Comparison of ENCODE assay signal across 8 cellular contexts in the genomic region with DNA sequence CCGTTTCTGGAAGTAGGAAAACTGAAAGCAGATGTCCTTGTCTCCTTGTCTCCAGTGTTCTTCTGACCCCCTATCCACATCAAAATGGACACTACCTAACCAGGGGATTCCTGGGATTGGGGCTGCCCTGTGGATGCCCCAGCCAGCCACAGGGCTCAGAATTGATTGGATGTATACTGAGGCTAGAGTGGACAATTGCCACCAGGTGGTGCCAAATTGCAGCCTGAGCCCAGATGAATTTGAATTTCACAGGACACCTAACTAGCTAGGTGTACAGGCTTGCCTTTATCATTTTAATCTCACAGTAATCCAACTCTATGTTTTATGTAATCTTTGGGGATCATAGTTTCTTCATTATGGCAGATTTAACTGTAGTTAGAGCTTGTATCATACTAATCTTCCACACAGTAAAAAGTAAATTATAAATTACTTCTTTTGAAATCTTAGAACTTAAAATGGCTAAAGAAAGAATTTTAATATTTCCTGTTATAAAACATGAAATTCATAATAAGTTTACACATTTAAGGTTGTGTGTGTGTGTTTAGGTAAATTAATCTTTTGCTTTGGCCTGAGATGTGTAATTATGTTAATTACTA. TPM values are rescaled to one million over a fixed set of nuclear protein-coding genes. Genes with fewer than 3 reads are reported as not detected.
A peak's percentile ranks its signal among the peaks of the same experiment; 100 is the strongest.
DNase-seq lines count a peak whose midpoint lies in the region; ATAC-seq and TF ChIP-seq lines count a peak whose summit lies in the region.

No MANE protein-coding gene starts in this region.

- H3K4me3 ChIP-seq in CD4-positive, CD25-positive, alpha-beta regulatory T cell (ENCODE audit: low read depth, low read length) = no peak overlapping the region
- no peak overlapping the region for H3K4me3 ChIP-seq in osteoblast (ENCODE audit: insufficient read depth, low read length)

- no peaks in the 10 kb centered on the region for H3K9me3 ChIP-seq in CD4-positive, CD25-positive, alpha-beta regulatory T cell (ENCODE audit: control insufficient read depth in 2 of 2, low read length in 2 of 2)
- no peaks in the 10 kb centered on the region for H3K9me3 ChIP-seq in osteoblast (ENCODE audit: low read depth, low read length)

- no peak overlapping the region for H2AFZ ChIP-seq in osteoblast (ENCODE audit: low read length)

- peaks cover 0 to 3% (median 0%) of the 10 kb centered on the region in 7 donors for H3K9me3 Mint-ChIP-seq in CD4-positive, CD25-positive, alpha-beta regulatory T cell

- no peaks in the 10 kb centered on the region for H4K20me1 ChIP-seq in osteoblast (ENCODE audit: insufficient read depth, low read length)

- no peaks in the 10 kb centered on the region for H3K4me1 ChIP-seq in CD4-positive, CD25-positive, alpha-beta regulatory T cell (ENCODE audit: control insufficient read depth, insufficient read depth, low read length, poor library complexity, severe bottlenecking)
- no peaks in the 10 kb centered on the region for H3K4me1 ChIP-seq in osteoblast (ENCODE audit: insufficient read depth, low read length)

- H3K27ac Mint-ChIP-seq in CD4-positive, CD25-positive, alpha-beta regulatory T cell = no peak overlapping the region

- no peaks in the 10 kb centered on the region for H3K79me2 ChIP-seq in osteoblast (ENCODE audit: insufficient read depth, low read length)

- peaks cover under 1 to 10% (median 5%) of the 10 kb centered on the region in 4 donors for H3K4me1 Mint-ChIP-seq in CD4-positive, CD25-positive, alpha-beta regulatory T cell

- no peaks in the 10 kb centered on the region for H3K27me3 Mint-ChIP-seq in CD4-positive, CD25-positive, alpha-beta regulatory T cell

- ATAC-seq in CD4-positive, CD25-positive, alpha-beta regulatory T cell (ENCODE audit: low read depth in 2 of 2) = peak; percentile 55 to 69
- ATAC-seq in GM18861 (IDR thresholded peaks at IDR 0.05; ENCODE audit: unreplicated experiment) = peak; percentile 97
- peak; percentile 95 for ATAC-seq in HG02943 (IDR thresholded peaks at IDR 0.05; ENCODE audit: low read depth, unreplicated experiment)
- peak; percentile 94 for ATAC-seq in esophagus mucosa

- peak in 2 of 3 donors; percentile 20 to 66 for DNase-seq in CD4-positive, CD25-positive, alpha-beta regulatory T cell
- peak; percentile 41 for DNase-seq in NCI-H1694 (lab: John Stamatoyannopoulos, UW)
- DNase-seq in activated CD4-positive, alpha-beta T cell treated with anti-CD3 and anti-CD28 coated beads, Interleukin-2, amount 50 U/mL, for 48 hours = peak; percentile 33 to 58
- DNase-seq in osteoblast (ENCODE audit: insufficient read length, low spot score, missing footprints) = peak; percentile 62
- DNase-seq in putamen (ENCODE audit: low spot score) = no peak

- TF ChIP-seq CTCF in osteoblast (IDR thresholded peaks at IDR 0.05; ENCODE audit: extremely low read depth, low read depth, low read length) = peak; percentile 83

- no peak overlapping the region for H3K4me3 Mint-ChIP-seq in CD4-positive, CD25-positive, alpha-beta regulatory T cell

- H3K27me3 ChIP-seq in CD4-positive, CD25-positive, alpha-beta regulatory T cell (ENCODE audit: control insufficient read depth, insufficient read depth, low read length) = no peaks in the 10 kb centered on the region
- no peaks in the 10 kb centered on the region for H3K27me3 ChIP-seq in osteoblast (ENCODE audit: insufficient read depth, low read length)

- H3K36me3 Mint-ChIP-seq in CD4-positive, CD25-positive, alpha-beta regulatory T cell = peaks cover 14% of the 10 kb centered on the region

- no peak overlapping the region for H3K27ac ChIP-seq in CD4-positive, CD25-positive, alpha-beta regulatory T cell (ENCODE audit: insufficient read depth, low read length, poor library complexity, severe bottlenecking)
- H3K27ac ChIP-seq in osteoblast (ENCODE audit: low read depth, low read length) = no peak overlapping the region

- no peak overlapping the region for H3K4me2 ChIP-seq in osteoblast (ENCODE audit: insufficient read depth, low read length)

- H3K36me3 ChIP-seq in CD4-positive, CD25-positive, alpha-beta regulatory T cell (ENCODE audit: control insufficient read depth, insufficient read depth, low read length) = peaks cover 28% of the 10 kb centered on the region
- no peaks in the 10 kb centered on the region for H3K36me3 ChIP-seq in osteoblast (ENCODE audit: insufficient read depth, low read length)

RNA-seq across cellular contexts. Expression of a gene that starts 58.0 kb away (rescaled TPM):
- 34.1 TPM for total RNA-seq in CD4-positive, CD25-positive, alpha-beta regulatory T cell
- polyA plus RNA-seq in CD4-positive, CD25-positive, alpha-beta regulatory T cell = 10 to 100 TPM; 13.6 to 21.4 (median 18.5) TPM
- total RNA-seq in esophagus mucosa (6.5 TPM), osteoblast (16.5 and 19.9 TPM in 2 replicates)

RNA-seq across cellular contexts. Expression of a gene that starts 58.2 kb away (rescaled TPM):
- 46.7 TPM for total RNA-seq in CD4-positive, CD25-positive, alpha-beta regulatory T cell
- 10 to 100 TPM; 15.1 to 19.3 (median 18.3) TPM for polyA plus RNA-seq in CD4-positive, CD25-positive, alpha-beta regulatory T cell
- total RNA-seq in esophagus mucosa = 19.7 TPM
- 33.9 and 38.4 TPM in 2 replicates for total RNA-seq in osteoblast
